In the genomic region with DNA sequence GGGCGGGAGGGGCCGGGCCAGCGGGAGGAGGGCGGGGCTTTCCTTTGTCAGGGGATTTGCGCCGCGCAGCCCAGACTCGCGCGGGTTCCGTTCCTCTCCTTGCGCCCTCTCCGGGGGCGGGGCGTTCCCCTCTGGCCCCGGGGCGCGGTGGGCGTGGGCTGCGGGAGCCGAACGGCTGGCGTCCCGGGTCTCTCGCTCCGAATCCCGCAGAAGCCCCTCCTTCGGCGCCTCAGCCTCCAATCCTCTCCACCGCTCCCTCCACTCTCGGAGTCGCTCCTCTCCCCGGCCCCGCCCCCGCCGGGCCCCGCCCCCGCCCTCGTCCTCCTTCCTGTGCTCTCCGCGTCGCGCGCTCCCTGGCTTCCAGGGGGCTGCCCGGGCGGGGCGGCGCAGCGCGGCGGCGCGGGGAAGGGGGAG, we compare ENCODE assay signal across 8 cellular contexts.
DNase-seq lines count a peak whose midpoint lies in the region; ATAC-seq and TF ChIP-seq lines count a peak whose summit lies in the region.

No MANE protein-coding gene starts in this region.

- H3K4me2 ChIP-seq in BLaER1 treated with 17β-estradiol and CSF1 and Interleukin-3, amounts not matched to agents 10 nM and 100 nM = peak overlapping the region; percentile 90 to 98 (median 94)

- CTCF ChIA-PET in activated CD8-positive, alpha-beta T cell treated with anti-CD3 and anti-CD28 coated beads, Interleukin-2, amount 10 ng/mL, durations not matched to agents 7 days and 5 days (lab: Charles Lee) = interaction anchor here (0.7 to 5.2 kb wide), 4 partner anchors 16 to 421 kb away, joined by 3 to 66 read pairs (median 4); no protein-coding TSS in a partner anchor

- peak overlapping the region; percentile 84 for H3K4me3 Mint-ChIP-seq in activated CD8-positive, alpha-beta T cell treated with anti-CD3 and anti-CD28 coated beads, Interleukin-2, amount 10 ng/mL, durations not matched to agents 7 days and 5 days

- peaks cover 5 to 33% (median 20%) of the 10 kb centered on the region in 11 experiments; a peak in 20 of 22 replicates for H3K36me3 ChIP-seq in BLaER1 treated with 17β-estradiol and CSF1 and Interleukin-3, amounts not matched to agents 10 nM and 100 nM
- peaks cover 0 to 6% of the 10 kb centered on the region in 2 donors for H3K36me3 ChIP-seq in lung (ENCODE audit: control insufficient read depth in 2 of 2, insufficient read depth in 2 of 2, low read length in 2 of 2)

- peak; percentile 77 for ATAC-seq in GM19455 (IDR thresholded peaks at IDR 0.05; ENCODE audit: unreplicated experiment)
- ATAC-seq in activated CD8-positive, alpha-beta T cell treated with anti-CD3 and anti-CD28 coated beads, Interleukin-2, amount 10 ng/mL, durations not matched to agents 7 days and 5 days = peak; percentile 89
- peak; percentile 87 for ATAC-seq in lung (ENCODE audit: insufficient read depth, low FRiP score)

- POLR2A ChIA-PET in activated CD8-positive, alpha-beta T cell treated with anti-CD3 and anti-CD28 coated beads, Interleukin-2, amount 10 ng/mL, durations not matched to agents 7 days and 5 days (lab: Charles Lee) = no interaction called here

- no peaks in the 10 kb centered on the region for H3K27me3 ChIP-seq in BLaER1 treated with 17β-estradiol and CSF1 and Interleukin-3, amounts not matched to agents 10 nM and 100 nM
- H3K27me3 ChIP-seq in lung (ENCODE audit: control insufficient read depth, insufficient read depth) = no peaks in the 10 kb centered on the region

- peak overlapping the region; percentile 27 to 90 (median 88); a peak in 21 of 22 replicates for H3K27ac ChIP-seq in BLaER1 treated with 17β-estradiol and CSF1 and Interleukin-3, amounts not matched to agents 10 nM and 100 nM
- H3K27ac ChIP-seq in lung (ENCODE audit: low read depth in 1 of 2, low read length in 1 of 2) = peak overlapping the region; percentile 95

- H3K4me3 ChIP-seq in BLaER1 treated with 17β-estradiol and CSF1 and Interleukin-3, amounts not matched to agents 10 nM and 100 nM = peak overlapping the region; percentile 71 to 96 (median 88)
- peak overlapping the region; percentile 65 for H3K4me3 ChIP-seq in lung

- DNase-seq in HK-2 (ENCODE audit: unreplicated experiment) = peak; percentile 98
- peak; percentile 99 for DNase-seq in NCI-H82 (lab: John Stamatoyannopoulos, UW)
- DNase-seq in activated CD8-positive, alpha-beta T cell treated with anti-CD3 and anti-CD28 coated beads, Interleukin-2, amount 10 ng/mL, durations not matched to agents 7 days and 5 days = peak; percentile 89
- peak; percentile 98 for DNase-seq in ecto neural progenitor cell (ENCODE audit: low spot score)
- DNase-seq in lung (ENCODE audit: low spot score) = peak; percentile 91
- peak; percentile 53 to 86 (median 67) for DNase-seq in stimulated activated CD4-positive, alpha-beta T cell treated with anti-CD3 and anti-CD28 coated beads, TNF-alpha, amount 100 ng/mL, for 24 hours (ENCODE audit: low read depth in 3 of 3)

- H3K9ac ChIP-seq in BLaER1 treated with 17β-estradiol and CSF1 and Interleukin-3, amounts not matched to agents 10 nM and 100 nM = peak overlapping the region; percentile 82 to 95 (median 88)

- peaks cover 51% of the 10 kb centered on the region for H3K4me1 Mint-ChIP-seq in activated CD8-positive, alpha-beta T cell treated with anti-CD3 and anti-CD28 coated beads, Interleukin-2, amount 10 ng/mL, durations not matched to agents 7 days and 5 days (ENCODE audit: low read depth)

- no peaks in the 10 kb centered on the region for H3K9me3 Mint-ChIP-seq in activated CD8-positive, alpha-beta T cell treated with anti-CD3 and anti-CD28 coated beads, Interleukin-2, amount 10 ng/mL, durations not matched to agents 7 days and 5 days (ENCODE audit: insufficient read depth)

- H3K36me3 Mint-ChIP-seq in activated CD8-positive, alpha-beta T cell treated with anti-CD3 and anti-CD28 coated beads, Interleukin-2, amount 10 ng/mL, durations not matched to agents 7 days and 5 days (ENCODE audit: low read depth) = peaks cover 27% of the 10 kb centered on the region

- H3K27ac Mint-ChIP-seq in activated CD8-positive, alpha-beta T cell treated with anti-CD3 and anti-CD28 coated beads, Interleukin-2, amount 10 ng/mL, durations not matched to agents 7 days and 5 days = no peak overlapping the region

- WGBS in lung, 2 donors = 0 to 1% methylated on average over 16 to 52 of the region's 53 CpGs

- peaks cover 40 to 80% (median 55%) of the 10 kb centered on the region in 11 experiments for H4K20me1 ChIP-seq in BLaER1 treated with 17β-estradiol and CSF1 and Interleukin-3, amounts not matched to agents 10 nM and 100 nM

- peaks cover 74 to 83% (median 80%) of the 10 kb centered on the region in 10 experiments for H3K4me1 ChIP-seq in BLaER1 treated with 17β-estradiol and CSF1 and Interleukin-3, amounts not matched to agents 10 nM and 100 nM
- peaks cover 20 to 48% of the 10 kb centered on the region in 2 donors for H3K4me1 ChIP-seq in lung (ENCODE audit: control insufficient read depth in 2 of 2, insufficient read depth in 2 of 2, low read length in 2 of 2)

- no peak for TF ChIP-seq CTCF in lung (IDR thresholded peaks at IDR 0.05; ENCODE audit: control extremely low read depth, extremely low read depth)

- no peaks in the 10 kb centered on the region for H3K27me3 Mint-ChIP-seq in activated CD8-positive, alpha-beta T cell treated with anti-CD3 and anti-CD28 coated beads, Interleukin-2, amount 10 ng/mL, durations not matched to agents 7 days and 5 days (ENCODE audit: low read depth)

- H3K9me3 ChIP-seq in BLaER1 treated with 17β-estradiol and CSF1 and Interleukin-3, amounts not matched to agents 10 nM and 100 nM (replicated peaks in 1 of 11) = no peaks in the 10 kb centered on the region
- H3K9me3 ChIP-seq in lung (ENCODE audit: control insufficient read depth in 2 of 2, insufficient read depth in 1 of 2, low read length in 1 of 2) = no peaks in the 10 kb centered on the region

Comparison
In these comparisons a context has a peak if more than half of its experiments do, and no peak if none do; other contexts are left out.
1. Peak in every context shown above with its lines: DNase-seq, ATAC-seq, H3K4me3 ChIP-seq and H3K27ac ChIP-seq.